ENCODE assay signal across 11 cellular contexts in genomic region chr7:75623390-75624133, GRCh38.
DNase-seq lines count a peak whose midpoint lies in the region; ATAC-seq and TF ChIP-seq lines count a peak whose summit lies in the region.
"Had no signal": no experiment of that assay in that cellular context is flagged by ENCODE, and none has a peak within 500 bp of the region (broad histone marks: within the 10 kb centered on the region; RNA-seq: fewer than 3 reads in every experiment).

No MANE protein-coding gene starts in this region.

- CTCF ChIA-PET in SK-N-SH (lab: Yijun Ruan, JAX): interaction anchor here (1.2 kb wide), 1 partner anchor 133 kb away, joined by 3 read pairs; no protein-coding TSS in a partner anchor

- H3K9me2 ChIP-seq in SK-N-SH: no peaks in the 10 kb centered on the region

- H3K4me3 Mint-ChIP-seq in memory B cell: no peak overlapping the region
- H3K4me3 Mint-ChIP-seq: activated CD4-positive, alpha-beta T cell treated with anti-CD3 and anti-CD28 coated beads, Interleukin-2, amount 10 ng/mL, durations not matched to agents 24 days and 14 days had no signal

- H3K4me3 ChIP-seq in SK-N-SH (ENCODE audit: low read depth in 2 of 2, low read length in 1 of 2): no peak overlapping the region
- no peak overlapping the region for H3K4me3 ChIP-seq in lower leg skin (ENCODE audit: low read depth, poor library complexity, severe bottlenecking)
- H3K4me3 ChIP-seq: testis had no signal

- DNase-seq in SK-N-SH (no peak), cerebellar nuclear complex (lab: John Stamatoyannopoulos, UW) (peak; percentile 22 to 79), memory B cell (ENCODE audit: low spot score in 2 of 2) (no peak), lower leg skin (ENCODE audit: low spot score in 2 of 2) (no peak)
- DNase-seq: activated CD4-positive, alpha-beta T cell treated with anti-CD3 and anti-CD28 coated beads, Interleukin-2, amount 10 ng/mL, durations not matched to agents 24 days and 14 days had no signal

- H3K27me3 Mint-ChIP-seq in memory B cell: no peaks in the 10 kb centered on the region
- H3K27me3 Mint-ChIP-seq: activated CD4-positive, alpha-beta T cell treated with anti-CD3 and anti-CD28 coated beads, Interleukin-2, amount 10 ng/mL, durations not matched to agents 24 days and 14 days had no signal

- intact Hi-C loops in lower leg skin (cut with DNase I; ENCODE audit: low total_unique reads): no loop called here

- no peak overlapping the region for H2AFZ ChIP-seq in SK-N-SH (ENCODE audit: low read depth)

- no peak for TF ChIP-seq CTCF in SK-N-SH (IDR thresholded peaks at IDR 0.05)
- no peak for TF ChIP-seq CTCF in lower leg skin (IDR thresholded peaks at IDR 0.05)

- peaks cover 4% of the 10 kb centered on the region for H3K36me3 Mint-ChIP-seq in memory B cell

- H3K4me1 Mint-ChIP-seq in memory B cell: peaks cover 18% of the 10 kb centered on the region

- no peak overlapping the region for H3K9ac ChIP-seq in SK-N-SH

- H3K36me3 ChIP-seq in SK-N-SH (replicated peaks in 1 of 2; ENCODE audit: control insufficient read depth in 1 of 2, insufficient read depth in 2 of 2, low read length in 1 of 2): no peaks in the 10 kb centered on the region

- 94% methylated on average over 14 of the region's 16 CpGs for WGBS in SK-N-SH (ENCODE audit: low lambda C conversion rate)
- WGBS in lower leg skin, 2 donors: 81% methylated on average over 16 of the region's 16 CpGs

- H3K4me1 ChIP-seq in SK-N-SH (ENCODE audit: control insufficient read depth in 1 of 2, insufficient read depth in 2 of 2, low read depth in 1 of 2, low read length in 1 of 2): peaks cover 0 to 5% of the 10 kb centered on the region in 2 experiments; a peak in 1 of 4 replicates
- H3K4me1 ChIP-seq: testis had no signal

- no peak for TF ChIP-seq EP300 in SK-N-SH (IDR thresholded peaks at IDR 0.05; ENCODE audit: borderline replicate concordance in 1 of 2, low read depth in 1 of 2, low read length in 1 of 2)

- peak overlapping the region; percentile 51 for H3K27ac Mint-ChIP-seq in memory B cell
- H3K27ac Mint-ChIP-seq: activated CD4-positive, alpha-beta T cell treated with anti-CD3 and anti-CD28 coated beads, Interleukin-2, amount 10 ng/mL, durations not matched to agents 24 days and 14 days had no signal

- POLR2A ChIA-PET in SK-N-SH (lab: Yijun Ruan, JAX): no interaction called here

- no peak overlapping the region for H3K27ac ChIP-seq in SK-N-SH (ENCODE audit: low read depth in 2 of 2, low read length in 1 of 2)
- H3K27ac ChIP-seq in temporal lobe (ENCODE audit: low read depth, low read length): peak overlapping the region; percentile 31
- H3K27ac ChIP-seq: testis had no signal

- H4K20me1 ChIP-seq in SK-N-SH (ENCODE audit: insufficient read depth): no peaks in the 10 kb centered on the region

- ATAC-seq in SK-N-SH treated with all-trans-retinoic acid at 6 μM for 48 hours: peak; percentile 78
- ATAC-seq in memory B cell (ENCODE audit: low read depth): no peak
- no peak for ATAC-seq in GM21367 (IDR thresholded peaks at IDR 0.05; ENCODE audit: unreplicated experiment)
- no peak for ATAC-seq in GM18907 (IDR thresholded peaks at IDR 0.05; ENCODE audit: unreplicated experiment)
- ATAC-seq: HCT116 had no signal

- no peaks in the 10 kb centered on the region for H3K79me2 ChIP-seq in SK-N-SH (ENCODE audit: insufficient read depth)

- H3F3A ChIP-seq in SK-N-SH (replicated peaks; ENCODE audit: insufficient read depth): no peaks in the 10 kb centered on the region

- H3K9me3 Mint-ChIP-seq in memory B cell: peaks cover 5% of the 10 kb centered on the region

- no peaks in the 10 kb centered on the region; the same call in 1 of the 2 replicates for H3K9me3 ChIP-seq in SK-N-SH
- H3K9me3 ChIP-seq: testis had no signal

- TF ChIP-seq POLR2A in lower leg skin (IDR thresholded peaks at IDR 0.05): no peak

- no peaks in the 10 kb centered on the region for H3K27me3 ChIP-seq in SK-N-SH (ENCODE audit: insufficient read depth)
- H3K27me3 ChIP-seq: testis had no signal

- TF ChIP-seq RAD21 in SK-N-SH (IDR thresholded peaks at IDR 0.05; ENCODE audit: low read length): no peak

- no peak overlapping the region for H3K4me2 ChIP-seq in SK-N-SH

TF ChIP-seq in SK-N-SH treated with all-trans-retinoic acid at 6 μM for 48 hours, 23 proteins besides CTCF, POLR2A, EP300 and RAD21 (continues in another document):
- no peak for TF ChIP-seq BACH2 (CRISPR knock-in tag; IDR thresholded peaks at IDR 0.05; ENCODE audit: borderline replicate concordance)
- TF ChIP-seq ARNTL (CRISPR knock-in tag; IDR thresholded peaks at IDR 0.05; ENCODE audit: borderline replicate concordance, low read depth): no peak
- TF ChIP-seq ISL1 (CRISPR knock-in tag; IDR thresholded peaks at IDR 0.05): no peak
- no peak for TF ChIP-seq ZNF70 (CRISPR knock-in tag; IDR thresholded peaks at IDR 0.05)
- TF ChIP-seq ZNF8 (CRISPR knock-in tag; IDR thresholded peaks at IDR 0.05): no peak
- no peak for TF ChIP-seq PATZ1 (CRISPR knock-in tag; IDR thresholded peaks at IDR 0.05; ENCODE audit: borderline replicate concordance)
- no peak for TF ChIP-seq ZFP30 (CRISPR knock-in tag; IDR thresholded peaks at IDR 0.05)

TF ChIP-seq in SK-N-SH, 30 proteins besides CTCF, POLR2A, EP300 and RAD21 (continues in another document):
- TF ChIP-seq IRF3 (IDR thresholded peaks at IDR 0.05; ENCODE audit: low read depth, low read length): no peak
- TF ChIP-seq RFX5 (IDR thresholded peaks at IDR 0.05; ENCODE audit: low read length): no peak
- no peak for TF ChIP-seq TEAD4 (IDR thresholded peaks at IDR 0.05; ENCODE audit: borderline replicate concordance, insufficient read depth)
- TF ChIP-seq YY1 (IDR thresholded peaks at IDR 0.05; ENCODE audit: low read depth): no peak
- TF ChIP-seq, protein P1, sequence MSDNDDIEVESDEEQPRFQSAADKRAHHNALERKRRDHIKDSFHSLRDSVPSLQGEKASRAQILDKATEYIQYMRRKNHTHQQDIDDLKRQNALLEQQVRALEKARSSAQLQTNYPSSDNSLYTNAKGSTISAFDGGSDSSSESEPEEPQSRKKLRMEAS (IDR thresholded peaks at IDR 0.05; ENCODE audit: low read depth): no peak
- no peak for TF ChIP-seq TCF12 (IDR thresholded peaks at IDR 0.05)
- TF ChIP-seq TAF1 (IDR thresholded peaks at IDR 0.05; ENCODE audit: borderline replicate concordance, low read depth, low read length): no peak
- no peak for TF ChIP-seq JUND (IDR thresholded peaks at IDR 0.05)
- no peak for TF ChIP-seq PBX3 (IDR thresholded peaks at IDR 0.05)
- TF ChIP-seq, protein P2, sequence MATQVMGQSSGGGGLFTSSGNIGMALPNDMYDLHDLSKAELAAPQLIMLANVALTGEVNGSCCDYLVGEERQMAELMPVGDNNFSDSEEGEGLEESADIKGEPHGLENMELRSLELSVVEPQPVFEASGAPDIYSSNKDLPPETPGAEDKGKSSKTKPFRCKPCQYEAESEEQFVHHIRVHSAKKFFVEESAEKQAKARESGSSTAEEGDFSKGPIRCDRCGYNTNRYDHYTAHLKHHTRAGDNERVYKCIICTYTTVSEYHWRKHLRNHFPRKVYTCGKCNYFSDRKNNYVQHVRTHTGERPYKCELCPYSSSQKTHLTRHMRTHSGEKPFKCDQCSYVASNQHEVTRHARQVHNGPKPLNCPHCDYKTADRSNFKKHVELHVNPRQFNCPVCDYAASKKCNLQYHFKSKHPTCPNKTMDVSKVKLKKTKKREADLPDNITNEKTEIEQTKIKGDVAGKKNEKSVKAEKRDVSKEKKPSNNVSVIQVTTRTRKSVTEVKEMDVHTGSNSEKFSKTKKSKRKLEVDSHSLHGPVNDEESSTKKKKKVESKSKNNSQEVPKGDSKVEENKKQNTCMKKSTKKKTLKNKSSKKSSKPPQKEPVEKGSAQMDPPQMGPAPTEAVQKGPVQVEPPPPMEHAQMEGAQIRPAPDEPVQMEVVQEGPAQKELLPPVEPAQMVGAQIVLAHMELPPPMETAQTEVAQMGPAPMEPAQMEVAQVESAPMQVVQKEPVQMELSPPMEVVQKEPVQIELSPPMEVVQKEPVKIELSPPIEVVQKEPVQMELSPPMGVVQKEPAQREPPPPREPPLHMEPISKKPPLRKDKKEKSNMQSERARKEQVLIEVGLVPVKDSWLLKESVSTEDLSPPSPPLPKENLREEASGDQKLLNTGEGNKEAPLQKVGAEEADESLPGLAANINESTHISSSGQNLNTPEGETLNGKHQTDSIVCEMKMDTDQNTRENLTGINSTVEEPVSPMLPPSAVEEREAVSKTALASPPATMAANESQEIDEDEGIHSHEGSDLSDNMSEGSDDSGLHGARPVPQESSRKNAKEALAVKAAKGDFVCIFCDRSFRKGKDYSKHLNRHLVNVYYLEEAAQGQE (IDR thresholded peaks at IDR 0.05; ENCODE audit: low read depth, low read length): no peak
- TF ChIP-seq FOXJ3 (CRISPR knock-in tag; IDR thresholded peaks at IDR 0.05): no peak
- TF ChIP-seq EZH2phosphoT487 (IDR thresholded peaks at IDR 0.05; ENCODE audit: borderline replicate concordance, low read depth): no peak
- TF ChIP-seq SMC3 (IDR thresholded peaks at IDR 0.05; ENCODE audit: low read depth, low read length): no peak
- TF ChIP-seq, protein P3, sequence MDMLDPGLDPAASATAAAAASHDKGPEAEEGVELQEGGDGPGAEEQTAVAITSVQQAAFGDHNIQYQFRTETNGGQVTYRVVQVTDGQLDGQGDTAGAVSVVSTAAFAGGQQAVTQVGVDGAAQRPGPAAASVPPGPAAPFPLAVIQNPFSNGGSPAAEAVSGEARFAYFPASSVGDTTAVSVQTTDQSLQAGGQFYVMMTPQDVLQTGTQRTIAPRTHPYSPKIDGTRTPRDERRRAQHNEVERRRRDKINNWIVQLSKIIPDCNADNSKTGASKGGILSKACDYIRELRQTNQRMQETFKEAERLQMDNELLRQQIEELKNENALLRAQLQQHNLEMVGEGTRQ (IDR thresholded peaks at IDR 0.05; ENCODE audit: borderline replicate concordance, low read depth, low read length): no peak

Comparison
In these comparisons a context has a peak if more than half of its experiments do, and no peak if none do; other contexts are left out.
1. DNase-seq: peak in cerebellar nuclear complex (2 of 2); none in SK-N-SH (single experiment), memory B cell (0 of 2) and lower leg skin (0 of 2).